ENCODE assay signal across 1 cellular context in the genomic region with DNA sequence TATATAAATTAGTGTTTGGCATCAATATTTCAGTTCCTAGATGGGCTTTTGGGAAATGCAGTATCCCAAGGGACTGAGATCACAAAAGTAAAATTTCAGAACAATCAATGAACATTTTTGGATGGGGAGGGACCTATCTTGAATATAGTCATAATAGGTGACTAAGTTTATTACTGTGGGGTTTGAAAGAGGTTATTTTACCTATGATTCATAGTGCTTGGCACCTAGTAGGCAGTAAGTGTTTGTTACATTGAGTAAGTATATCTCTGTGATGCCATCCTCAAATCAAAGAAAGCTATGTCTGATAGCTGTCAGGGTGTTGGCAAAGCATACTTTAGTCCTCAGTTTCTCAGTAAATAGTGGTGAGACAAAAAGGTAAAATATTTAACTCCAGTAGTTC.
TF ChIP-seq lines count a peak whose summit lies in the region.

No MANE protein-coding gene starts in this region.

TF ChIP-seq in WTC11, 78 proteins besides CTCF, POLR2A, EP300 and RAD21 (continued from another document):
- TF ChIP-seq, protein P1, sequence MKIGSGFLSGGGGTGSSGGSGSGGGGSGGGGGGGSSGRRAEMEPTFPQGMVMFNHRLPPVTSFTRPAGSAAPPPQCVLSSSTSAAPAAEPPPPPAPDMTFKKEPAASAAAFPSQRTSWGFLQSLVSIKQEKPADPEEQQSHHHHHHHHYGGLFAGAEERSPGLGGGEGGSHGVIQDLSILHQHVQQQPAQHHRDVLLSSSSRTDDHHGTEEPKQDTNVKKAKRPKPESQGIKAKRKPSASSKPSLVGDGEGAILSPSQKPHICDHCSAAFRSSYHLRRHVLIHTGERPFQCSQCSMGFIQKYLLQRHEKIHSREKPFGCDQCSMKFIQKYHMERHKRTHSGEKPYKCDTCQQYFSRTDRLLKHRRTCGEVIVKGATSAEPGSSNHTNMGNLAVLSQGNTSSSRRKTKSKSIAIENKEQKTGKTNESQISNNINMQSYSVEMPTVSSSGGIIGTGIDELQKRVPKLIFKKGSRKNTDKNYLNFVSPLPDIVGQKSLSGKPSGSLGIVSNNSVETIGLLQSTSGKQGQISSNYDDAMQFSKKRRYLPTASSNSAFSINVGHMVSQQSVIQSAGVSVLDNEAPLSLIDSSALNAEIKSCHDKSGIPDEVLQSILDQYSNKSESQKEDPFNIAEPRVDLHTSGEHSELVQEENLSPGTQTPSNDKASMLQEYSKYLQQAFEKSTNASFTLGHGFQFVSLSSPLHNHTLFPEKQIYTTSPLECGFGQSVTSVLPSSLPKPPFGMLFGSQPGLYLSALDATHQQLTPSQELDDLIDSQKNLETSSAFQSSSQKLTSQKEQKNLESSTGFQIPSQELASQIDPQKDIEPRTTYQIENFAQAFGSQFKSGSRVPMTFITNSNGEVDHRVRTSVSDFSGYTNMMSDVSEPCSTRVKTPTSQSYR (CRISPR knock-in tag; IDR thresholded peaks at IDR 0.05): no peak
- TF ChIP-seq ZSCAN18 (CRISPR knock-in tag; IDR thresholded peaks at IDR 0.05) (no peak), GTF2I (CRISPR knock-in tag; conservative IDR thresholded peaks at IDR 0.05) (no peak), ESRRA (CRISPR knock-in tag; IDR thresholded peaks at IDR 0.05; ENCODE audit: borderline replicate concordance) (no peak)
